8 cellular contexts compared by ENCODE assay signal in genomic region chr3:39107874-39108308, GRCh38. TPM values are rescaled to one million over a fixed set of nuclear protein-coding genes. Genes with fewer than 3 reads are reported as not detected.
A peak's percentile ranks its signal among the peaks of the same experiment; 100 is the strongest.
DNase-seq lines count a peak whose midpoint lies in the region; ATAC-seq and TF ChIP-seq lines count a peak whose summit lies in the region.

No MANE protein-coding gene starts in this region.

- POLR2A ChIA-PET in activated CD4-positive, alpha-beta T cell treated with anti-CD3 and anti-CD28 coated beads, Interleukin-2, amount 10 ng/mL, durations not matched to agents 7 days and 5 days (lab: Charles Lee): no interaction called here

- ATAC-seq in natural killer cell (peak; percentile 1 to 12 (median 6)), GM21526 (IDR thresholded peaks at IDR 0.05; ENCODE audit: low FRiP score, unreplicated experiment) (no peak), GM18498 (IDR thresholded peaks at IDR 0.05; ENCODE audit: unreplicated experiment) (no peak)

- H3K36me3 ChIP-seq in OCI-LY3 (replicated peaks; ENCODE audit: low read depth, low read length) (no peaks in the 10 kb centered on the region), endocrine pancreas (ENCODE audit: control insufficient read depth, insufficient read depth, low read length) (no peaks in the 10 kb centered on the region)

- no peaks in the 10 kb centered on the region for H3K9me3 Mint-ChIP-seq in activated CD4-positive, alpha-beta T cell treated with anti-CD3 and anti-CD28 coated beads, Interleukin-2, amount 10 ng/mL, durations not matched to agents 7 days and 5 days
- H3K9me3 Mint-ChIP-seq in natural killer cell: no peaks in the 10 kb centered on the region

- no peak for DNase-seq in activated CD4-positive, alpha-beta T cell treated with anti-CD3 and anti-CD28 coated beads, Interleukin-2, amount 10 ng/mL, durations not matched to agents 7 days and 5 days
- no peak for DNase-seq in activated CD4-positive, alpha-beta T cell treated with anti-CD3 and anti-CD28 coated beads for 1 hour
- DNase-seq in natural killer cell (no peak), NCI-H524 (lab: John Stamatoyannopoulos, UW) (no peak)

- H3K27ac ChIP-seq in OCI-LY3 (ENCODE audit: low read length): peak overlapping the region; percentile 43

- no peaks in the 10 kb centered on the region; the same call in none of the 2 replicates for H4K20me1 ChIP-seq in OCI-LY3 (ENCODE audit: insufficient read depth, low read length)

- peaks cover 54% of the 10 kb centered on the region for H3K4me1 Mint-ChIP-seq in activated CD4-positive, alpha-beta T cell treated with anti-CD3 and anti-CD28 coated beads, Interleukin-2, amount 10 ng/mL, durations not matched to agents 7 days and 5 days
- H3K4me1 Mint-ChIP-seq in natural killer cell: peaks cover 42 to 44% of the 10 kb centered on the region in 2 donors

- H3K4me1 ChIP-seq in OCI-LY3 (ENCODE audit: low read length) (peaks cover 21% of the 10 kb centered on the region), endocrine pancreas (ENCODE audit: control insufficient read depth, insufficient read depth, low read length) (peaks cover 5% of the 10 kb centered on the region)

- H2AFZ ChIP-seq in OCI-LY3 (ENCODE audit: low read depth, low read length): peak overlapping the region; percentile 78

- peaks cover 15% of the 10 kb centered on the region for H3K79me2 ChIP-seq in OCI-LY3 (ENCODE audit: low read length)

- TF ChIP-seq CTCF in OCI-LY3 (IDR thresholded peaks at IDR 0.05; ENCODE audit: low read depth, low read length): no peak
- TF ChIP-seq CTCF in natural killer cell (IDR thresholded peaks at IDR 0.05): no peak

- H3K27me3 ChIP-seq in OCI-LY3 (ENCODE audit: low read depth, low read length) (peaks cover 5% of the 10 kb centered on the region; the same call in 1 of the 2 replicates), endocrine pancreas (ENCODE audit: control insufficient read depth, insufficient read depth, low read length) (no peaks in the 10 kb centered on the region)

- H3K4me3 ChIP-seq in OCI-LY3 (ENCODE audit: low read length): peak overlapping the region; percentile 90
- peak overlapping the region; percentile 51 for H3K4me3 ChIP-seq in endocrine pancreas (ENCODE audit: control insufficient read depth, insufficient read depth, low read length)

- peaks cover 2% of the 10 kb centered on the region for H3K27me3 Mint-ChIP-seq in activated CD4-positive, alpha-beta T cell treated with anti-CD3 and anti-CD28 coated beads, Interleukin-2, amount 10 ng/mL, durations not matched to agents 7 days and 5 days
- peaks cover 24 to 55% of the 10 kb centered on the region in 2 donors for H3K27me3 Mint-ChIP-seq in natural killer cell (ENCODE audit: low read depth in 2 of 2)

- peak overlapping the region; percentile 82 for H3K4me2 ChIP-seq in OCI-LY3 (ENCODE audit: low read length)

- H3K9me3 ChIP-seq in OCI-LY3 (ENCODE audit: insufficient read depth, low read length): no peaks in the 10 kb centered on the region
- H3K9me3 ChIP-seq in endocrine pancreas (ENCODE audit: control insufficient read depth, low read length): no peaks in the 10 kb centered on the region

- intact Hi-C loops in natural killer cell (cut with micrococcal nuclease): loop anchor here (10.0 kb wide), 1 partner anchor 77 kb away; no protein-coding TSS in a partner anchor

- peak overlapping the region; percentile 88 for H3K27ac Mint-ChIP-seq in activated CD4-positive, alpha-beta T cell treated with anti-CD3 and anti-CD28 coated beads, Interleukin-2, amount 10 ng/mL, durations not matched to agents 7 days and 5 days
- peak overlapping the region; percentile 76 to 85 for H3K27ac Mint-ChIP-seq in natural killer cell

- CTCF ChIA-PET in activated CD4-positive, alpha-beta T cell treated with anti-CD3 and anti-CD28 coated beads, Interleukin-2, amount 10 ng/mL, durations not matched to agents 7 days and 5 days (lab: Charles Lee): interaction anchor here (0.6 to 6.1 kb wide), 8 partner anchors 16 to 299 kb away, joined by 3 to 21 read pairs (median 4); partner anchors contain the start of gene RPSA

- peak overlapping the region; percentile 77 for H3K9ac ChIP-seq in OCI-LY3 (ENCODE audit: low read length)
- peak overlapping the region; percentile 86 for H3K9ac ChIP-seq in endocrine pancreas (ENCODE audit: control insufficient read depth, insufficient read depth, low read length)

- peaks cover 2% of the 10 kb centered on the region for H3K36me3 Mint-ChIP-seq in activated CD4-positive, alpha-beta T cell treated with anti-CD3 and anti-CD28 coated beads, Interleukin-2, amount 10 ng/mL, durations not matched to agents 7 days and 5 days (ENCODE audit: low read depth)
- no peaks in the 10 kb centered on the region for H3K36me3 Mint-ChIP-seq in natural killer cell

- peak overlapping the region; percentile 79 for H3K4me3 Mint-ChIP-seq in activated CD4-positive, alpha-beta T cell treated with anti-CD3 and anti-CD28 coated beads, Interleukin-2, amount 10 ng/mL, durations not matched to agents 7 days and 5 days
- peak overlapping the region; percentile 95 for H3K4me3 Mint-ChIP-seq in natural killer cell

RNA-seq across cellular contexts. Expression of gene TTC21A, which starts 0.4 kb away (rescaled TPM):
- total RNA-seq in activated CD4-positive, alpha-beta T cell treated with anti-CD3 and anti-CD28 coated beads, Interleukin-2, amount 10 ng/mL, durations not matched to agents 7 days and 5 days: 1 to 10 TPM; 3.8 to 5.1 TPM
- 1 to 10 TPM; 2.1 to 3.9 (median 2.4) TPM for total RNA-seq in natural killer cell

RNA-seq across cellular contexts. Expression of gene GORASP1, which starts 0.5 kb away (rescaled TPM):
- 10 to 100 TPM; 31.6 to 33.7 TPM for total RNA-seq in activated CD4-positive, alpha-beta T cell treated with anti-CD3 and anti-CD28 coated beads, Interleukin-2, amount 10 ng/mL, durations not matched to agents 7 days and 5 days
- 10 to 100 TPM; 20.2 to 21.3 (median 20.8) TPM for total RNA-seq in natural killer cell

RNA-seq across cellular contexts. Expression of gene CSRNP1, which starts 45.5 kb away (rescaled TPM):
- 10 to 100 TPM; 13.4 to 13.6 TPM for total RNA-seq in activated CD4-positive, alpha-beta T cell treated with anti-CD3 and anti-CD28 coated beads, Interleukin-2, amount 10 ng/mL, durations not matched to agents 7 days and 5 days
- total RNA-seq in natural killer cell: 100 to 1,000 TPM; 208 to 300 (median 253) TPM

RNA-seq across cellular contexts. Expression of gene WDR48, which starts 56.1 kb away (rescaled TPM):
- 10 to 100 TPM; 32.3 to 32.4 TPM for total RNA-seq in activated CD4-positive, alpha-beta T cell treated with anti-CD3 and anti-CD28 coated beads, Interleukin-2, amount 10 ng/mL, durations not matched to agents 7 days and 5 days
- 100 to 1,000 TPM in 1 of 3 donors, 10 to 100 TPM in 2; 89.1 to 101 (median 91.5) TPM for total RNA-seq in natural killer cell

RNA-seq across cellular contexts. Expression of gene SCN11A, which starts 56.1 kb away (rescaled TPM):
- total RNA-seq in activated CD4-positive, alpha-beta T cell treated with anti-CD3 and anti-CD28 coated beads, Interleukin-2, amount 10 ng/mL, durations not matched to agents 7 days and 5 days: under 1 TPM; 0.02 to 0.05 TPM
- total RNA-seq in natural killer cell: under 1 TPM in 2 of 3 donors, not detected in 1; 0.07 to 0.08 TPM

Comparison
In these comparisons a context has a peak if more than half of its experiments do, and no peak if none do; other contexts are left out.
1. ATAC-seq: peak in natural killer cell (3 of 3); none in GM21526 (single experiment) and GM18498 (single experiment).
2. RNA of gene CSRNP1, which starts 45.5 kb away (total RNA-seq): 208 to 300 TPM in natural killer cell; 13.4 to 13.6 TPM in activated CD4-positive, alpha-beta T cell treated with anti-CD3 and anti-CD28 coated beads, Interleukin-2, amount 10 ng/mL, durations not matched to agents 7 days and 5 days; every median in the first group is over 10 times any median in the second.